In the genomic region with DNA sequence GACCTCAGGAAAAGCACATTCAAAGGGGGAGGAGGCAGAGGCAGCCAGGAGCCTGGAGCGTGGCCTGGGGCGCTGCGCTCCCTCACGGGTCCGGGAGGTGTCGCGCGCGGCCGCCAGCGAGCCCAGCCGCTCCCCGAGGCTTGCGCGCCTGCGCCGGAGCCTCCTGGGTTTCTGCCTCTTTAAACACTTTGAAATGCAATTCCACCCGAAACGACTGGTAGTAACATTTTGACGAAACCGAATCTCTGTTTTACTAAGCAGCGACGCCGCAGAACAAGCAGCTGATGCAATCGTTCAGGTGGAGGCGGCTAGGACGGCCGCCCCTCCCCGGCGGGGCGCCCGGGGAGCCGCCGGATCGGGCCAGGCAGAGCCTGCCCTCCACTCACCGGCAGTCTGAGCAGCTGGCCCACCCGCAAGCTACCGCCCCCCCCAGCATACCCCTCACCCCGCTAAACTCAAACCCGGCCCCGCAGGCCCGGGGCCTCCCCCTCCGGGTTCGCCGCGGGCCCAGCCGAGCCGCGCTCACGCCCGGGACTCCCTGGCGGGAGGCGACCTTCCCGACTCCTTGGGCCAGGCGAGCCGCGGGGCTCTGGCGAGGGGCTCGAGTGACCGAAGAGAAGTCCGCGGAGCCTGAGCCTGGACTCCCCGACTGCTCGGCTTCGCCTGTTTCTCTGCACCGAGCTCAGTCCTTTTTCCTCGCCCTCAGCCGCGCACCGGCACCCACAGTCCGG, we compare ENCODE assay signal across 8 cellular contexts. TPM values are rescaled to one million over a fixed set of nuclear protein-coding genes. Genes with fewer than 3 reads are reported as not detected.
DNase-seq lines count a peak whose midpoint lies in the region; ATAC-seq and TF ChIP-seq lines count a peak whose summit lies in the region.

No MANE protein-coding gene starts in this region.

- intact Hi-C loops in esophagus muscularis mucosa (cut with DNase I): loop anchor here (5.0 to 10.0 kb wide), 2 partner anchors 185 to 652 kb away; no protein-coding TSS in a partner anchor

- H3K36me3 ChIP-seq in esophagus muscularis mucosa (peaks cover 0 to 7% (median 0%) of the 10 kb centered on the region in 4 donors), muscle layer of duodenum (ENCODE audit: control insufficient read depth in 1 of 2, insufficient read depth in 2 of 2, low read length in 2 of 2) (peaks cover 0 to 5% of the 10 kb centered on the region in 2 donors)

- peaks cover 39 to 70% (median 58%) of the 10 kb centered on the region in 4 donors for H3K4me1 ChIP-seq in esophagus muscularis mucosa
- H3K4me1 ChIP-seq in muscle layer of duodenum (ENCODE audit: control insufficient read depth in 1 of 2, insufficient read depth in 2 of 2, low read length in 2 of 2): peaks cover 10 to 52% of the 10 kb centered on the region in 2 donors

- H3K9me3 ChIP-seq in esophagus muscularis mucosa: no peaks in the 10 kb centered on the region
- H3K9me3 ChIP-seq in muscle layer of duodenum (ENCODE audit: control insufficient read depth in 1 of 2, low read length in 2 of 2): no peaks in the 10 kb centered on the region

- no peak for TF ChIP-seq POLR2A in esophagus muscularis mucosa (IDR thresholded peaks at IDR 0.05; ENCODE audit: low read depth)

- WGBS in esophagus muscularis mucosa: under 1% methylated on average over 18 of the region's 71 CpGs

- DNase-seq in AG09319 (ENCODE audit: extremely low read depth, low read depth) (peak; percentile 88), NCI-H82 treated with DMSO at 0.1 percent for 48 hours (lab: John Stamatoyannopoulos, UW; ENCODE audit: unreplicated experiment) (peak; percentile 7), esophagus muscularis mucosa (ENCODE audit: extremely low spot score) (no peak)
- peak; percentile 83 for DNase-seq in activated T-cell treated with anti-CD3 and anti-CD28 coated beads, Interleukin-2, amount 50 U/mL, for 1 hour
- peak; percentile 87 for DNase-seq in stimulated activated CD8-positive, alpha-beta memory T cell treated with anti-CD3 and anti-CD28 coated beads, Interleukin-4, amount 100 ng/mL, for 48 hours

- H3K27me3 ChIP-seq in esophagus muscularis mucosa (peaks cover 3 to 61% (median 10%) of the 10 kb centered on the region in 4 donors), muscle layer of duodenum (ENCODE audit: low read depth, low read length) (peaks cover 41% of the 10 kb centered on the region)

- ATAC-seq in GM18909 (IDR thresholded peaks at IDR 0.05; ENCODE audit: poor library complexity, unreplicated experiment) (peak; percentile 96), HG03175 (IDR thresholded peaks at IDR 0.05; ENCODE audit: unreplicated experiment) (peak; percentile 94)

- H3K27ac ChIP-seq in esophagus muscularis mucosa (replicated peaks in 1 of 4) (peak overlapping the region; percentile 91 to 99 (median 94)), muscle layer of duodenum (ENCODE audit: low read length) (no peak overlapping the region)

- TF ChIP-seq EP300 in esophagus muscularis mucosa (IDR thresholded peaks at IDR 0.05): no peak

- TF ChIP-seq CTCF in AG09319 (IDR thresholded peaks at IDR 0.05; ENCODE audit: low read depth, low read length) (peak; percentile 50), esophagus muscularis mucosa (IDR thresholded peaks at IDR 0.05) (peak; percentile 87 to 96 (median 90))

- peak overlapping the region; percentile 62 to 90 (median 71) for H3K4me3 ChIP-seq in esophagus muscularis mucosa
- peak overlapping the region; percentile 58 to 84 for H3K4me3 ChIP-seq in muscle layer of duodenum (ENCODE audit: low read depth in 1 of 2, low read length in 2 of 2)

RNA-seq across cellular contexts. Expression of gene MKX, which starts 3.3 kb away (rescaled TPM):
- total RNA-seq in esophagus muscularis mucosa: 10 to 100 TPM; 19.2 to 35.5 (median 23.7) TPM
